15 cellular contexts compared by ENCODE assay signal in the genomic region with DNA sequence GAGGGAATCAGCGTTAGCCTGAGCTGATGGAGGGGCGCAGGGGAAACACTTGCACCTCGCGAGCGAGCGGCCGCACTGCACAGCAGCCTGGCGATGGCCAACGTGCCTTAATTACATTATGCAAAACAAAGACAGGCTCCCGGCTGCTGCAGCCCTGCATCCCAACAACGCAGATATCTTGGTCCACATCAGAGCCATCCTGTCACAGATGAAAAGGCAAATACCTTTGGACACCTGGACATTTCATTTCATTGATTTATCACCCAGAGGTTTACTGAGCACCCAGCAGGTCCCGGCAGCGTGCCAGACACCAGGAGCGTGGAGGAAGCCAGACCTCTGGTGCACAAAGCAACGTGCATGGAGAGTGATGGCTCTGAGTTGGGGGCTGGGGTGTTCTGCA.
DNase-seq lines count a peak whose midpoint lies in the region; ATAC-seq and TF ChIP-seq lines count a peak whose summit lies in the region.
"Had no signal": no experiment of that assay in that cellular context is flagged by ENCODE, and none has a peak within 500 bp of the region (broad histone marks: within the 10 kb centered on the region; RNA-seq: fewer than 3 reads in every experiment).

No MANE protein-coding gene starts in this region.

- no peak overlapping the region for H3K4me3 ChIP-seq in LNCaP clone FGC (ENCODE audit: low read depth, low read length)

- H3K9me3 Mint-ChIP-seq in chondrocyte (ENCODE audit: low read depth) = peaks cover 15% of the 10 kb centered on the region
- H3K9me3 Mint-ChIP-seq: CD4-positive, alpha-beta T cell had no signal

- ATAC-seq in GM18858 (IDR thresholded peaks at IDR 0.05; ENCODE audit: unreplicated experiment) = no peak
- no peak for ATAC-seq in GM21529 (IDR thresholded peaks at IDR 0.05; ENCODE audit: unreplicated experiment)

- no peak for TF ChIP-seq CTCF in LNCaP clone FGC (IDR thresholded peaks at IDR 0.05; ENCODE audit: control insufficient read depth, extremely low read depth, insufficient read depth)
- no peak for TF ChIP-seq CTCF in chondrocyte (IDR thresholded peaks at IDR 0.05)

- peaks cover 1% of the 10 kb centered on the region for H3K36me3 Mint-ChIP-seq in chondrocyte (ENCODE audit: low read depth)

- intact Hi-C loops in posterior vena cava (cut with DNase I) = loop anchor here in 1 of 2 donors (10.0 kb wide), 1 partner anchor 1441 kb away; no protein-coding TSS in a partner anchor

- no peak overlapping the region for H3K27ac Mint-ChIP-seq in chondrocyte (ENCODE audit: unreplicated experiment)
- H3K27ac Mint-ChIP-seq: CD4-positive, alpha-beta T cell had no signal

- H3K27me3 Mint-ChIP-seq in chondrocyte (ENCODE audit: low read depth) = no peaks in the 10 kb centered on the region

- peak; percentile 19 for DNase-seq in COR-L47 (lab: John Stamatoyannopoulos, UW)
- DNase-seq in LNCaP clone FGC (ENCODE audit: low read depth) = peak; percentile 38
- peak; percentile 65 for DNase-seq in chondrocyte (ENCODE audit: low spot score)
- peak; percentile 35 for DNase-seq in posterior vena cava (ENCODE audit: low spot score)
- DNase-seq in globus pallidus (ENCODE audit: low spot score) = no peak
- DNase-seq in OCI-M1 (lab: John Stamatoyannopoulos, UW) = no peak
- DNase-seq: ACHN; CD4-positive, alpha-beta T cell; DMS79 treated with DMSO at 0.1 percent for 48 hours; Kasumi-1; NCI-H2081; NCI-H524; SHP77 had no signal

- no peaks in the 10 kb centered on the region for H3K4me1 Mint-ChIP-seq in chondrocyte (ENCODE audit: low read depth)

- no peak overlapping the region for H3K4me3 Mint-ChIP-seq in chondrocyte (ENCODE audit: unreplicated experiment)
- H3K4me3 Mint-ChIP-seq: CD4-positive, alpha-beta T cell had no signal

Comparison
In these comparisons a context has a peak if more than half of its experiments do, and no peak if none do; other contexts are left out.
1. DNase-seq: peak in COR-L47 (single experiment), LNCaP clone FGC (single experiment), chondrocyte (single experiment) and posterior vena cava (single experiment); none in globus pallidus (single experiment) and OCI-M1 (single experiment).